Comparison of ENCODE assay signal across 1 cellular context in the genomic region with DNA sequence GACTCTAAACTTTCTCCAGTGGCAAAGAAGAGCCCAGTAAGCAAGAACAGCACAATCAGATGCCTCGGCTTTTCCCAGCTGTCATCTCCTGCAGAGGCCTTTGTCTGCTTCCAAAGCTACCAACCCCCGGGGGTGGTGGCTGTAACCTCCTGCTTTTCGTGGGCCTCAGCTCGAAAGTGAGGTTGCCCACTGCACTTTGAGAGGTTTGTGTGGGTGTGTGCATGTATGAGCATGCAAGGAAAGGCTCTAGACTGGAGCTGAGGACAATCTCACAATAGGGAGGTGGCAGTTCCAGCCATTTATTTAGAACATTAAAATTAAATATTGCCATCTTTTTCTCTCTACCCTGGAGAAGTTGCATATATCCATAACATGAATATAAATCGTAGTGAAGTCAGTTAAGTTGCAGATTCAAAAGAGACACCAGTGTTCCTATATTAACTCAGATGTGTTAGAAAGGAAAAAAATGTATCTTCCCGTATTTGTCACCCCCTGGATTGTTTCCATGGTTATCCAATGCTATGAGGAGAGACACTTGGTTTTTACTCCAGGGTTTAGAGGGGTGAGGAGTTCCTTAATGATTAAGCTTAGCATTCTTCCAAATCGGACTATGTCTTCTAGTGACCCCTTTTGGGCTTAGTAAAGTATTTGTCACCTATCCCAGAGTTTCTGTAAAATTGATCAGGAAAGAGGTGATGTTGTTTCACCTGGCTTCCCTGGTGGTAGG.
TF ChIP-seq lines count a peak whose summit lies in the region.

No MANE protein-coding gene starts in this region.

TF ChIP-seq in HEK293, 187 proteins besides CTCF, POLR2A, EP300 and RAD21:
- TF ChIP-seq PRDM2 (tag by site-specific recombination; IDR thresholded peaks at IDR 0.05; ENCODE audit: borderline replicate concordance) (no peak), ZNF350 (tag by site-specific recombination; IDR thresholded peaks at IDR 0.05) (no peak), ZNF792 (tag by site-specific recombination; IDR thresholded peaks at IDR 0.05) (no peak), KLF10 (tag by site-specific recombination; IDR thresholded peaks at IDR 0.05) (no peak), ZNF560 (tag by site-specific recombination; IDR thresholded peaks at IDR 0.05; ENCODE audit: borderline replicate concordance) (no peak), EGR2 (tag by site-specific recombination; IDR thresholded peaks at IDR 0.05; ENCODE audit: low read depth) (peak; percentile 70; the same call in 1 of the 2 replicates), ZFHX2 (tag by site-specific recombination; conservative IDR thresholded peaks at IDR 0.05) (peak; percentile 59), ZNF23 (tag by site-specific recombination; IDR thresholded peaks at IDR 0.05; ENCODE audit: borderline replicate concordance) (no peak)
- TF ChIP-seq, protein P1, sequence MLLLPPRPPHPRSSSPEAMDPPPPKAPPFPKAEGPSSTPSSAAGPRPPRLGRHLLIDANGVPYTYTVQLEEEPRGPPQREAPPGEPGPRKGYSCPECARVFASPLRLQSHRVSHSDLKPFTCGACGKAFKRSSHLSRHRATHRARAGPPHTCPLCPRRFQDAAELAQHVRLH (tag by site-specific recombination; IDR thresholded peaks at IDR 0.05): no peak
